Comparison of ENCODE assay signal across 8 cellular contexts in genomic region chr7:27586825-27587224, GRCh38.
DNase-seq lines count a peak whose midpoint lies in the region; ATAC-seq and TF ChIP-seq lines count a peak whose summit lies in the region.

No MANE protein-coding gene starts in this region.

- H3K9me3 Mint-ChIP-seq in MCF 10A (ENCODE audit: unreplicated experiment) (no peaks in the 10 kb centered on the region), progenitor cell of endocrine pancreas (ENCODE audit: low read depth) (no peaks in the 10 kb centered on the region)

- H3K27me3 Mint-ChIP-seq in MCF 10A (ENCODE audit: insufficient read depth, unreplicated experiment) (no peaks in the 10 kb centered on the region), progenitor cell of endocrine pancreas (no peaks in the 10 kb centered on the region)

- H3K27ac Mint-ChIP-seq in MCF 10A (ENCODE audit: low read depth, unreplicated experiment): no peak overlapping the region
- no peak overlapping the region for H3K27ac Mint-ChIP-seq in progenitor cell of endocrine pancreas

- POLR2A ChIA-PET in MCF 10A (lab: Yijun Ruan, JAX): interaction anchor here (0.7 to 1.6 kb wide), 3 partner anchors 13 to 411 kb away, joined by 3 read pairs; no protein-coding TSS in a partner anchor

- H3K36me3 Mint-ChIP-seq in MCF 10A (ENCODE audit: insufficient read depth, unreplicated experiment) (no peaks in the 10 kb centered on the region), progenitor cell of endocrine pancreas (ENCODE audit: insufficient read depth) (peaks cover 2% of the 10 kb centered on the region)

- no peak overlapping the region for H2AFZ ChIP-seq in osteoblast (ENCODE audit: low read length)

- in situ Hi-C loops in HAP-1 (cut with MboI; ENCODE audit: low sequenced_read_pairs): loop anchor here (10.0 to 25.0 kb wide), 2 partner anchors 325 to 382 kb away; partner anchors contain the start of gene HOXA13

- no peaks in the 10 kb centered on the region for H3K36me3 ChIP-seq in HAP-1 (replicated peaks)
- no peaks in the 10 kb centered on the region for H3K36me3 ChIP-seq in osteoblast (ENCODE audit: insufficient read depth, low read length)

- H4K20me1 ChIP-seq in osteoblast (ENCODE audit: insufficient read depth, low read length): no peaks in the 10 kb centered on the region

- no peaks in the 10 kb centered on the region for H3K79me2 ChIP-seq in osteoblast (ENCODE audit: insufficient read depth, low read length)

- H3K4me3 Mint-ChIP-seq in MCF 10A (ENCODE audit: unreplicated experiment): no peak overlapping the region
- H3K4me3 Mint-ChIP-seq in progenitor cell of endocrine pancreas (ENCODE audit: low read depth): no peak overlapping the region

- peak; percentile 52 to 79 for DNase-seq in HAP-1 (ENCODE audit: low spot score in 2 of 2)
- peak; percentile 81 to 96 (median 89) for DNase-seq in NCI-H1417 (lab: John Stamatoyannopoulos, UW)
- DNase-seq in caudate nucleus (lab: John Stamatoyannopoulos, UW): peak in 38 of 61 donors; percentile 0 to 46 (median 12)
- DNase-seq in MCF 10A (ENCODE audit: unreplicated experiment): no peak
- no peak for DNase-seq in osteoblast (ENCODE audit: insufficient read length, low spot score, missing footprints)
- no peak for DNase-seq in activated gamma-delta T cell (lab: John Stamatoyannopoulos, UW)
- no peak for DNase-seq in progenitor cell of endocrine pancreas (ENCODE audit: low spot score, unreplicated experiment)

- no TSS peak for BruUV-seq in MCF 10A (replicated peaks; lab: Mats Ljungman, UMichigan)

- H3K4me1 Mint-ChIP-seq in MCF 10A (ENCODE audit: insufficient read depth, unreplicated experiment) (peaks cover 6% of the 10 kb centered on the region), progenitor cell of endocrine pancreas (ENCODE audit: low read depth) (no peaks in the 10 kb centered on the region)

- intact Hi-C loops in MCF 10A (cut with micrococcal nuclease): no loop called here

- H3K4me3 ChIP-seq in HAP-1 (no peak overlapping the region), osteoblast (ENCODE audit: insufficient read depth, low read length) (no peak overlapping the region)

- no peak overlapping the region for H3K4me2 ChIP-seq in osteoblast (ENCODE audit: insufficient read depth, low read length)

- CTCF ChIA-PET in MCF 10A (lab: Yijun Ruan, JAX): interaction anchor here (1.0 to 2.2 kb wide), 2 partner anchors 10 to 391 kb away, joined by 5 to 9 read pairs; no protein-coding TSS in a partner anchor

- H3K9me3 ChIP-seq in HAP-1 (no peaks in the 10 kb centered on the region), osteoblast (ENCODE audit: low read depth, low read length) (no peaks in the 10 kb centered on the region)

- H3K4me1 ChIP-seq in HAP-1 (peaks cover 32% of the 10 kb centered on the region), osteoblast (ENCODE audit: insufficient read depth, low read length) (peaks cover 10% of the 10 kb centered on the region)

- H3K27me3 ChIP-seq in HAP-1 (ENCODE audit: low read depth) (no peaks in the 10 kb centered on the region), osteoblast (ENCODE audit: insufficient read depth, low read length) (no peaks in the 10 kb centered on the region)

- no peak for TF ChIP-seq CTCF in MCF 10A (IDR thresholded peaks at IDR 0.05; ENCODE audit: unreplicated experiment)
- TF ChIP-seq CTCF in osteoblast (IDR thresholded peaks at IDR 0.05; ENCODE audit: extremely low read depth, low read depth, low read length): no peak
- no peak for TF ChIP-seq CTCF in progenitor cell of endocrine pancreas (IDR thresholded peaks at IDR 0.05; ENCODE audit: unreplicated experiment)

- H3K27ac ChIP-seq in caudate nucleus (ENCODE audit: low read depth, low read length) (no peak overlapping the region), osteoblast (ENCODE audit: low read depth, low read length) (no peak overlapping the region)

- peak; percentile 94 for ATAC-seq in GM18502 (IDR thresholded peaks at IDR 0.05; ENCODE audit: poor library complexity, unreplicated experiment)

Comparison
In these comparisons a context has a peak if more than half of its experiments do, and no peak if none do; other contexts are left out.
1. DNase-seq: peak in HAP-1 (2 of 2), NCI-H1417 (3 of 3) and caudate nucleus (38 of 61); none in MCF 10A (single experiment), osteoblast (single experiment), activated gamma-delta T cell (single experiment) and progenitor cell of endocrine pancreas (single experiment).